In genomic region chr5:71693828-71694427, GRCh38 we compare ENCODE assay signal across 2 cellular contexts.
TF ChIP-seq lines count a peak whose summit lies in the region.

No MANE protein-coding gene starts in this region.

TF ChIP-seq in GM23338, 12 proteins besides CTCF, POLR2A, EP300 and RAD21 (continued from another document):
- peak; percentile 46; the same call in 1 of the 2 replicates for TF ChIP-seq ZNF462 (CRISPR knock-in tag; IDR thresholded peaks at IDR 0.05)
TF ChIP-seq in GM23338: peak in this region for 1.

TF ChIP-seq in neural cell, 6 proteins besides CTCF, POLR2A, EP300 and RAD21 (continued from another document):
- TF ChIP-seq REST (IDR thresholded peaks at IDR 0.05; ENCODE audit: borderline replicate concordance) (no peak), POLR2AphosphoS5 (IDR thresholded peaks at IDR 0.05) (no peak), EZH2 (IDR thresholded peaks at IDR 0.05; ENCODE audit: borderline replicate concordance, insufficient read depth, low read length, poor library complexity, severe bottlenecking) (no peak)
